ENCODE assay signal across 26 cellular contexts in the genomic region with DNA sequence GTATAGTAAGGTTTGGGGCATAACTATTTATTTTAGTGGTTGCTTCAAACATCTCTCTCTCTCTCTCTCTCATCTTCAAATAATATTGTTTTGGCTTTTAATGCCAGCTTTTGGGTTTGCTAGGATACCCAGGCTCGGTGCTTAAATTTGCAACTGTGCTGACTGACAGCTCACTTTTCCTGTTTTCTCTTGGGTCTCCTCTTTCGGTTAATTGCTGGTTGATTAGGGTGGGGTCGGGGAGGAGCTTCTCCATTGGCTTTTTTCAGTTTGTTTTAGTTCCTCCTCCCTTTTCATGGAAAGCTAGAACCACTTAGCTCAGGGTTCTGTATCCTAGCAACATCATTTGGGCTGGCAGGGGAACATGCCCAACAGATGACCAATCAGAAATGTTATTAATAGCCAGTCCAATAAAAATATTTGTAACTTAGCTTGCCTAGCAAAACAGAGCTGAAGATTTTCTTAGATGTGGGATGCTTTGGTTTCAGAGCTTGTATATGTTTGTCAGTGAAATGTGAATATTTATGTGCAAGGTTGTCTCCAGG. TPM values are rescaled to one million over a fixed set of nuclear protein-coding genes. Genes with fewer than 3 reads are reported as not detected.
"Had no signal": no experiment of that assay in that cellular context is flagged by ENCODE, and none has a peak within 500 bp of the region (broad histone marks: within the 10 kb centered on the region; RNA-seq: fewer than 3 reads in every experiment).

No MANE protein-coding gene starts in this region.

- ATAC-seq: body of pancreas; naive thymus-derived CD8-positive, alpha-beta T cell; right cardiac atrium; T-helper 17 cell had no signal

- H3K4me3 Mint-ChIP-seq: activated B cell treated with CpG ODN at 0.5 μM for 24 hours; activated CD4-positive, alpha-beta T cell treated with anti-CD3 and anti-CD28 coated beads, Interleukin-2, amount 10 ng/mL, durations not matched to agents 24 days and 14 days; activated naive CD8-positive, alpha-beta T cell; naive thymus-derived CD8-positive, alpha-beta T cell; T-helper 17 cell had no signal

- H3K27ac ChIP-seq: body of pancreas, esophagus muscularis mucosa, transverse colon had no signal

- H3K36me3 Mint-ChIP-seq: activated naive CD8-positive, alpha-beta T cell had no signal

- H3K4me1 ChIP-seq: body of pancreas, esophagus muscularis mucosa, transverse colon had no signal

- H3K27ac Mint-ChIP-seq: activated B cell treated with CpG ODN at 0.5 μM for 24 hours; activated CD4-positive, alpha-beta T cell treated with anti-CD3 and anti-CD28 coated beads, Interleukin-2, amount 10 ng/mL, durations not matched to agents 24 days and 14 days; activated naive CD8-positive, alpha-beta T cell; naive thymus-derived CD8-positive, alpha-beta T cell; T-helper 17 cell had no signal

- DNase-seq: activated B cell treated with CpG ODN at 0.5 μM for 24 hours; activated CD4-positive, alpha-beta T cell treated with anti-CD3 and anti-CD28 coated beads, Interleukin-2, amount 10 ng/mL, durations not matched to agents 24 days and 14 days; activated CD8-positive, alpha-beta memory T cell treated with anti-CD3 and anti-CD28 coated beads, Interleukin-2, amount 50 U/mL, for 48 hours; activated gamma-delta T cell treated with Interleukin-2 at 50 U/mL for 16 hours; amniotic stem cell; body of pancreas; central memory CD4-positive, alpha-beta T cell; cortex of kidney; effector CD4-positive, alpha-beta T cell; foreskin fibroblast; glutamatergic neuron; kidney glomerular epithelial cell; mesenchymal stem cell; naive thymus-derived CD8-positive, alpha-beta T cell; right cardiac atrium; small intestine; stimulated activated CD4-positive, alpha-beta T cell treated with anti-CD3 and anti-CD28 coated beads, Interleukin-4, amount 100 ng/mL, for 24 hours; stimulated activated CD8-positive, alpha-beta memory T cell treated with anti-CD3 and anti-CD28 coated beads, Interleukin-4, amount 100 ng/mL, for 48 hours; stimulated activated naive CD4-positive, alpha-beta T cell treated with Interleukin-2 at 50 U/mL for 16 hours; T-helper 17 cell; transverse colon had no signal

- H3K9me3 ChIP-seq: body of pancreas, esophagus muscularis mucosa, transverse colon had no signal

- H3K36me3 ChIP-seq: esophagus muscularis mucosa, transverse colon had no signal

- H3K4me1 Mint-ChIP-seq: activated B cell treated with CpG ODN at 0.5 μM for 24 hours; activated CD4-positive, alpha-beta T cell treated with anti-CD3 and anti-CD28 coated beads, Interleukin-2, amount 10 ng/mL, durations not matched to agents 24 days and 14 days; naive thymus-derived CD8-positive, alpha-beta T cell; T-helper 17 cell had no signal

- H3K4me3 ChIP-seq: body of pancreas, esophagus muscularis mucosa, transverse colon had no signal

- H3K9me3 Mint-ChIP-seq: activated B cell treated with CpG ODN at 0.5 μM for 24 hours had no signal

RNA-seq across cellular contexts. Expression of a gene that starts 11.3 kb away (rescaled TPM):
- total RNA-seq: activated B cell treated with CpG ODN at 0.5 μM for 24 hours; activated CD4-positive, alpha-beta T cell treated with anti-CD3 and anti-CD28 coated beads, Interleukin-2, amount 10 ng/mL, durations not matched to agents 24 days and 14 days; body of pancreas; esophagus muscularis mucosa; liver; mucosa of gallbladder; naive thymus-derived CD8-positive, alpha-beta T cell; posterior vena cava; right cardiac atrium; T-helper 17 cell; transverse colon had no signal
- polyA plus RNA-seq: liver; naive thymus-derived CD8-positive, alpha-beta T cell; right cardiac atrium; small intestine had no signal
